Comparison of ENCODE assay signal across 9 cellular contexts in the genomic region with DNA sequence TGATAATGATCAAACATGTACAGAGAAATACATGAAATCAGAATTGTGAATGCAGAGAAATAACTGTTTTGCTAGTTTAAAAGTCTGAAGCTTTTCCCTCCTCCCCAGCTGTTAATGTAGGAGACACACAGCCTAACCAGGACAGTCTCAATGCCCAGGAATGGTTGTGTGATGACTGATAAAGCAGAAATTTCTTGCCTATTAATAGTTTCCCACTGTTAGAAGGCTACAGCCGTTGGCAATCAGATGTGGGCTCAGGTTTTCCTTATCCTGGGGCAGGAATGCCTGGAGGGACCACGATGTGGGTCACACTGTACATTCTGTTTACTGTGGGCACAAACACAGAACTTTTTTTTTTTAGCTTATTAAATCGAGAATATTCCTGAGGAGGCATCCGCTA. TPM values are rescaled to one million over a fixed set of nuclear protein-coding genes. Genes with fewer than 3 reads are reported as not detected.
DNase-seq lines count a peak whose midpoint lies in the region; ATAC-seq and TF ChIP-seq lines count a peak whose summit lies in the region.
"Had no signal": no experiment of that assay in that cellular context is flagged by ENCODE, and none has a peak within 500 bp of the region (broad histone marks: within the 10 kb centered on the region; RNA-seq: fewer than 3 reads in every experiment).

No MANE protein-coding gene starts in this region.

- H3K9me3 ChIP-seq in CD8-positive, alpha-beta memory T cell (ENCODE audit: low read length) = no peaks in the 10 kb centered on the region
- H3K9me3 ChIP-seq in neutrophil (no peaks in the 10 kb centered on the region), HAP-1 (no peaks in the 10 kb centered on the region)

- no peak for ATAC-seq in HG03135 (IDR thresholded peaks at IDR 0.05; ENCODE audit: unreplicated experiment)
- no peak for ATAC-seq in GM18907 (IDR thresholded peaks at IDR 0.05; ENCODE audit: unreplicated experiment)

- DNase-seq in CD8-positive, alpha-beta memory T cell = no peak
- DNase-seq in RKO (ENCODE audit: low spot score) (peak; percentile 77), endothelial cell (ENCODE audit: low spot score) (no peak), HK-2 (ENCODE audit: unreplicated experiment) (no peak), HAP-1 (ENCODE audit: low spot score in 2 of 2) (no peak)

- H3K27ac ChIP-seq in CD8-positive, alpha-beta memory T cell (ENCODE audit: low read depth, low read length) = no peak overlapping the region
- H3K27ac ChIP-seq in neutrophil = peak overlapping the region; percentile 98

- POLR2A ChIA-PET in CD8-positive, alpha-beta memory T cell (lab: Charles Lee) = no interaction called here

- H3K36me3 Mint-ChIP-seq in CD8-positive, alpha-beta memory T cell = peaks cover 0 to 26% (median 5%) of the 10 kb centered on the region in 3 donors
- H3K36me3 Mint-ChIP-seq in endothelial cell (ENCODE audit: low read depth, unreplicated experiment) = no peaks in the 10 kb centered on the region

- peaks cover 7% of the 10 kb centered on the region for H3K36me3 ChIP-seq in CD8-positive, alpha-beta memory T cell (ENCODE audit: insufficient read depth, low read length)
- H3K36me3 ChIP-seq in neutrophil = peaks cover 12% of the 10 kb centered on the region
- peaks cover 10% of the 10 kb centered on the region; the same call in 1 of the 2 replicates for H3K36me3 ChIP-seq in HAP-1 (replicated peaks)

- H3K4me1 Mint-ChIP-seq in CD8-positive, alpha-beta memory T cell = peaks cover 55 to 68% (median 57%) of the 10 kb centered on the region in 3 donors
- H3K4me1 Mint-ChIP-seq in endothelial cell (ENCODE audit: unreplicated experiment) = peaks cover 13% of the 10 kb centered on the region

- in situ Hi-C loops in HAP-1 (cut with MboI; ENCODE audit: low sequenced_read_pairs) = loop anchor here (25.0 kb wide), 1 partner anchor 901 kb away; a partner anchor contains a TSS

- H3K4me1 ChIP-seq in CD8-positive, alpha-beta memory T cell (ENCODE audit: insufficient read depth, low read length) = peaks cover 35% of the 10 kb centered on the region
- H3K4me1 ChIP-seq in neutrophil (ENCODE audit: control insufficient read depth in 1 of 2, insufficient read depth in 1 of 2, low read depth in 1 of 2, low read length in 1 of 2) (peaks cover 77 to 92% of the 10 kb centered on the region in 2 experiments), HAP-1 (peaks cover 28% of the 10 kb centered on the region)

- no peak overlapping the region for H3K4me3 ChIP-seq in CD8-positive, alpha-beta memory T cell (ENCODE audit: low read length)
- H3K4me3 ChIP-seq in neutrophil (ENCODE audit: low read depth in 1 of 2, low read length in 1 of 2) = peak overlapping the region; percentile 60 to 93
- H3K4me3 ChIP-seq in HAP-1 = no peak overlapping the region

- peak overlapping the region; percentile 77 to 92 (median 87) for H3K4me3 Mint-ChIP-seq in CD8-positive, alpha-beta memory T cell
- peak overlapping the region; percentile 91 for H3K4me3 Mint-ChIP-seq in endothelial cell (ENCODE audit: unreplicated experiment)

- H3K27ac Mint-ChIP-seq in CD8-positive, alpha-beta memory T cell = peak overlapping the region; percentile 20 to 88 (median 78)
- H3K27ac Mint-ChIP-seq in endothelial cell (ENCODE audit: unreplicated experiment) = peak overlapping the region; percentile 86

- no peaks in the 10 kb centered on the region for H3K9me3 Mint-ChIP-seq in CD8-positive, alpha-beta memory T cell
- no peaks in the 10 kb centered on the region for H3K9me3 Mint-ChIP-seq in endothelial cell (ENCODE audit: unreplicated experiment)

- H3K27me3 Mint-ChIP-seq in CD8-positive, alpha-beta memory T cell = no peaks in the 10 kb centered on the region
- H3K27me3 Mint-ChIP-seq in endothelial cell (ENCODE audit: unreplicated experiment) = peaks cover 15% of the 10 kb centered on the region

- TF ChIP-seq CTCF in endothelial cell (IDR thresholded peaks at IDR 0.05; ENCODE audit: unreplicated experiment) = no peak
- no peak for TF ChIP-seq CTCF in neutrophil (IDR thresholded peaks at IDR 0.05)

- H3K27me3 ChIP-seq in CD8-positive, alpha-beta memory T cell (ENCODE audit: insufficient read depth, low read length, poor library complexity, severe bottlenecking) = no peaks in the 10 kb centered on the region
- H3K27me3 ChIP-seq in neutrophil (no peaks in the 10 kb centered on the region), HAP-1 (ENCODE audit: low read depth) (no peaks in the 10 kb centered on the region)

- CTCF ChIA-PET in CD8-positive, alpha-beta memory T cell (lab: Charles Lee) = interaction anchor here (1.3 to 3.8 kb wide), 2 partner anchors 11 to 14 kb away, joined by 3 to 29 read pairs; no protein-coding TSS in a partner anchor

RNA-seq across cellular contexts. Expression of a gene that starts 1.9 kb away (rescaled TPM):
- 1 to 10 TPM; 6.7 TPM for total RNA-seq in CD8-positive, alpha-beta memory T cell
- polyA plus RNA-seq in CD8-positive, alpha-beta memory T cell = 3.3 TPM
- 3.5 TPM for total RNA-seq in endothelial cell (ENCODE audit: unreplicated experiment)

RNA-seq across cellular contexts. Expression of a gene that starts 2.0 kb away (rescaled TPM):
- total RNA-seq in CD8-positive, alpha-beta memory T cell = 10 to 100 TPM; 35.9 to 39.3 TPM
- polyA plus RNA-seq in CD8-positive, alpha-beta memory T cell = 32.2 TPM
- total RNA-seq in endothelial cell (ENCODE audit: unreplicated experiment) = 11.4 TPM

RNA-seq across cellular contexts. Expression of a gene that starts 4.8 kb away (rescaled TPM):
- total RNA-seq in CD8-positive, alpha-beta memory T cell = 1 to 10 TPM; 3.4 to 3.8 TPM
- polyA plus RNA-seq in CD8-positive, alpha-beta memory T cell = 2.3 TPM
- 2.1 TPM for total RNA-seq in endothelial cell (ENCODE audit: unreplicated experiment)

RNA-seq across cellular contexts. Expression of a gene that starts 20.0 kb away (rescaled TPM):
- total RNA-seq in CD8-positive, alpha-beta memory T cell = under 1 TPM; 0.63 to 0.91 TPM
- polyA plus RNA-seq in CD8-positive, alpha-beta memory T cell = not detected
- 5.4 TPM for total RNA-seq in endothelial cell (ENCODE audit: unreplicated experiment)
- total RNA-seq: epithelial cell of proximal tubule had no signal

Comparison
In these comparisons a context has a peak if more than half of its experiments do, and no peak if none do; other contexts are left out.
1. H3K4me3 ChIP-seq: peak in neutrophil (2 of 2); none in CD8-positive, alpha-beta memory T cell (single experiment) and HAP-1 (single experiment).